In the genomic region with DNA sequence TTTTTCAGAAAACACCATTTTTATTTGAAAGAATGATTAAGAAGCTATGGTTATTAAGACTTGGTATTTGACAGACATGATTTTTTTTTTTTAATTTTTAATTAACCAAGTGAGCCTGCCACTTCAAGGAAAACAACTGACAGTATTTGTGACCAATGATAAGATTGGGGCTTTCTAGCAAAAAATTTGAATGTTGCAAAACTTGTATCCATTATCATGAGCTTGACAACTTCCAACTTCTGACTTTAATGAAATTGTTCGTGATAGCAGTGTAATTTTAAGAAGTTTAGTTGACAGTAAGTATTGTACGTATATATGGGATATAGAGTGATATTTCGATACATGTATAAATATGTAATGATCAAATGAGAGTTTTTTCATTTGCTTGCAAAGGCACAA, we compare ENCODE assay signal across 14 cellular contexts. TPM values are rescaled to one million over a fixed set of nuclear protein-coding genes. Genes with fewer than 3 reads are reported as not detected.
A peak's percentile ranks its signal among the peaks of the same experiment; 100 is the strongest.
DNase-seq lines count a peak whose midpoint lies in the region; ATAC-seq and TF ChIP-seq lines count a peak whose summit lies in the region.
"Had no signal": no experiment of that assay in that cellular context is flagged by ENCODE, and none has a peak within 500 bp of the region (broad histone marks: within the 10 kb centered on the region; RNA-seq: fewer than 3 reads in every experiment).

No MANE protein-coding gene starts in this region.

- in situ Hi-C loops in GM23248 (cut with MboI): no loop called here

- peaks cover 37% of the 10 kb centered on the region for H3K27me3 Mint-ChIP-seq in activated naive CD8-positive, alpha-beta T cell treated with anti-CD3 and anti-CD28 coated beads for 36 hours

- H3K9me3 Mint-ChIP-seq in activated naive CD8-positive, alpha-beta T cell treated with anti-CD3 and anti-CD28 coated beads for 36 hours: peaks cover 5% of the 10 kb centered on the region

- DNase-seq in A673 (ENCODE audit: low spot score) (no peak), GM23248 (no peak), iPS-NIHi7 (ENCODE audit: extremely low spot score) (no peak), NCI-H748 (lab: John Stamatoyannopoulos, UW; ENCODE audit: unreplicated experiment) (no peak)
- DNase-seq in activated naive CD8-positive, alpha-beta T cell treated with anti-CD3 and anti-CD28 coated beads for 36 hours: no peak
- DNase-seq: amniotic stem cell, NCI-H2029, Right ventricle myocardium superior, upper lobe of left lung had no signal

- H3K79me2 ChIP-seq in GM23248 (ENCODE audit: insufficient read depth): no peaks in the 10 kb centered on the region

- no peaks in the 10 kb centered on the region for H3K9me3 ChIP-seq in A673 (ENCODE audit: low read depth, low read length, poor library complexity, severe bottlenecking)
- no peaks in the 10 kb centered on the region for H3K9me3 ChIP-seq in GM23248 (ENCODE audit: low read depth)
- no peaks in the 10 kb centered on the region for H3K9me3 ChIP-seq in iPS-18c (ENCODE audit: control insufficient read depth, insufficient read depth, low read length)
- H3K9me3 ChIP-seq: mucosa of descending colon, upper lobe of left lung had no signal

- no peaks in the 10 kb centered on the region for H4K20me1 ChIP-seq in GM23248 (ENCODE audit: insufficient read depth)

- H3F3A ChIP-seq in GM23248 (ENCODE audit: insufficient read depth): peaks cover 21% of the 10 kb centered on the region

- intact Hi-C loops in A673 (cut with micrococcal nuclease; ENCODE audit: unreplicated experiment): loop anchor here (2.0 kb wide), 1 partner anchor 145 kb away; no protein-coding TSS in a partner anchor

- POLR2A ChIA-PET in A673 (lab: Charles Lee; ENCODE audit: low non-redundant PET): no interaction called here

- BruUV-seq in A673 (replicated peaks; lab: Mats Ljungman, UMichigan): no TSS peak

- CTCF ChIA-PET in A673 (lab: Charles Lee): no interaction called here

- no peak overlapping the region for H3K27ac ChIP-seq in A673 (ENCODE audit: low read depth, low read length, poor library complexity, severe bottlenecking)
- H3K27ac ChIP-seq in GM23248: no peak overlapping the region
- H3K27ac ChIP-seq: upper lobe of left lung had no signal

- H3K4me3 Mint-ChIP-seq in activated naive CD8-positive, alpha-beta T cell treated with anti-CD3 and anti-CD28 coated beads for 36 hours: peak overlapping the region; percentile 82

- peaks cover 4% of the 10 kb centered on the region for H3K4me1 ChIP-seq in A673 (ENCODE audit: insufficient read depth, low read length, poor library complexity, severe bottlenecking)
- no peaks in the 10 kb centered on the region for H3K4me1 ChIP-seq in GM23248 (ENCODE audit: insufficient read depth)

- no peaks in the 10 kb centered on the region for H3K9me2 ChIP-seq in GM23248 (ENCODE audit: insufficient read depth)

- peaks cover 10% of the 10 kb centered on the region for H3K4me1 Mint-ChIP-seq in activated naive CD8-positive, alpha-beta T cell treated with anti-CD3 and anti-CD28 coated beads for 36 hours

- H3K36me3 Mint-ChIP-seq in activated naive CD8-positive, alpha-beta T cell treated with anti-CD3 and anti-CD28 coated beads for 36 hours: peaks cover 3% of the 10 kb centered on the region

- H3K27me3 ChIP-seq in A673 (replicated peaks; ENCODE audit: insufficient read depth, low read depth, low read length, poor library complexity) (no peaks in the 10 kb centered on the region), GM23248 (replicated peaks; ENCODE audit: insufficient read depth) (no peaks in the 10 kb centered on the region)
- H3K27me3 ChIP-seq: upper lobe of left lung had no signal

- no peak for ATAC-seq in HG03571 (IDR thresholded peaks at IDR 0.05; ENCODE audit: unreplicated experiment)
- ATAC-seq in GM18502 (IDR thresholded peaks at IDR 0.05; ENCODE audit: poor library complexity, unreplicated experiment): no peak
- ATAC-seq: mucosa of descending colon had no signal

- no peak overlapping the region for H3K9ac ChIP-seq in GM23248

- WGBS in GM23248 (ENCODE audit: low coverage in 1 of 2, low lambda C conversion rate in 2 of 2, missing lambda C conversion rate in 2 of 2), 2 experiments: 88% methylated on average over 3 of the region's 3 CpGs

- no peaks in the 10 kb centered on the region for H3K36me3 ChIP-seq in A673 (ENCODE audit: insufficient read depth, low read length, poor library complexity, severe bottlenecking)
- H3K36me3 ChIP-seq in GM23248 (ENCODE audit: low read depth): no peaks in the 10 kb centered on the region
- H3K36me3 ChIP-seq: upper lobe of left lung had no signal

- peak overlapping the region; percentile 86 for H2AFZ ChIP-seq in GM23248

- no peak overlapping the region for H3K27ac Mint-ChIP-seq in activated naive CD8-positive, alpha-beta T cell treated with anti-CD3 and anti-CD28 coated beads for 36 hours

- peak overlapping the region; percentile 58 for H3K4me3 ChIP-seq in A673 (ENCODE audit: low read depth, low read length, poor library complexity, severe bottlenecking)
- peak overlapping the region; percentile 76 for H3K4me3 ChIP-seq in GM23248
- H3K4me3 ChIP-seq in iPS-18c (ENCODE audit: insufficient read depth, low read depth, low read length): peak overlapping the region; percentile 59
- H3K4me3 ChIP-seq: mucosa of descending colon had no signal

- H3K4me2 ChIP-seq in GM23248 (ENCODE audit: unreplicated experiment): peak overlapping the region; percentile 88

- TF ChIP-seq CTCF in A673 (conservative IDR thresholded peaks at IDR 0.05; ENCODE audit: low read depth, low read length): no peak

RNA-seq across cellular contexts. Expression of gene POM121L2, which starts 21.6 kb away (rescaled TPM):
- not detected in 2 replicates for total RNA-seq in A673 (2021)
- total RNA-seq in GM23248 (2014; rRNA removed; shearing (Covaris generic)): not detected in 2 replicates
- polyA plus RNA-seq in GM23248 (2016; fragmentation: Nextera tagmentation; extraction: Ambion mirVana): not detected in 2 replicates
- total RNA-seq in activated naive CD8-positive, alpha-beta T cell treated with anti-CD3 and anti-CD28 coated beads for 36 hours: not detected
- total RNA-seq: H4, Right ventricle myocardium superior, upper lobe of left lung had no signal

RNA-seq across cellular contexts. Expression of gene ZNF391, which starts 54.9 kb away (rescaled TPM):
- total RNA-seq in A673 (2021): 2.8 and 3.4 TPM in 2 replicates
- total RNA-seq in GM23248 (2014; rRNA removed; shearing (Covaris generic)): 1.4 and 4.7 TPM in 2 replicates
- polyA plus RNA-seq in GM23248 (2016; fragmentation: Nextera tagmentation; extraction: Ambion mirVana): 2.3 and 2.4 TPM in 2 replicates
- 1 to 10 TPM; 4.8 to 6.8 TPM for total RNA-seq in activated naive CD8-positive, alpha-beta T cell treated with anti-CD3 and anti-CD28 coated beads for 36 hours
